Comparison of ENCODE assay signal across 8 cellular contexts in the genomic region with DNA sequence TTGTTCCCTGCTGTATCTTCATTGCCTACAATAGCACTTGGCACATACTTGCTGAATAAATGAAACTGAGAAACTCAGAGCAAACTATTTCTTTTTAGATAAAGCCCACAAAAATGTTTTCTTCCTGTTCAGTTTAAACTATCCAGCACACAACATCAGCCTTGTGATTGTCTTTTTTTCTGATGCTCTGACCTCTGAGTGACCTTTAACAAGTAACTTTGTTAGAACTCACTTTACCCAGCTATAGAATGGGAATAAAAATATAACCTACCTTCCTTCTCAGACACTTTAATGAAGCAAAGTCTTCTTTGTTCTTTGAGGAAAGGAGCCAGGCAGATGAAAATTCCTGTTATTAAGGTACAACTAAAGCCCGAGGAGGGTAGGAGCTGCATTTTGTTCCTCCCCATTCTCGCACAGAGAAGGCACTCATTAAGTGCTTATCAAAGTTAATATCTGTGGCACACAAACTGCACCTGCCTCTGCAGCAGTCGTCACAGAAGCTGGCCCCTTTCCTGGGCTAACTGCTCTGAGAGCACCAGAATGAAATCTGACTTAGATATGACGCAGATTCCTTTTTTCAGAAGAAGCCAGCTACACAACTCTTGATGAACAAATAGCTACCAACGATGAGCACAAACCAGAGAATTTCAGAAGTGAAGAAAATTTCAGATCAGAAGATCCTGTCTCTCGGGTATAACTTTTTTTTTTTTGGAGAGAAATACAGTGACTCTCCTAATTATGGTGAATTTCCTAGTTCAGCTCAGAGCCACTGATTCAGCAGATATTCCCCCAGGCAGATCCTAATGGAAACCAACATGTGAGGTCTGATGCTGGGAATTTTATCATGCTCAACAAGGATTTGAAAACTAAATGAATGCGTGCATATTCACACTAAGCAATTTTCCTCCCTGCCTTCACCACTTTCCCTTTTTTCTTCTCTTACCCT. TPM values are rescaled to one million over a fixed set of nuclear protein-coding genes. Genes with fewer than 3 reads are reported as not detected.
DNase-seq lines count a peak whose midpoint lies in the region; ATAC-seq and TF ChIP-seq lines count a peak whose summit lies in the region.

No MANE protein-coding gene starts in this region.

- H3K9me2 ChIP-seq in SK-N-SH, result no peaks in the 10 kb centered on the region

- H4K20me1 ChIP-seq in SK-N-SH (ENCODE audit: insufficient read depth), result no peaks in the 10 kb centered on the region

- no peak for TF ChIP-seq EP300 in SK-N-SH (IDR thresholded peaks at IDR 0.05; ENCODE audit: borderline replicate concordance in 1 of 2, low read depth in 1 of 2, low read length in 1 of 2)

- no peaks in the 10 kb centered on the region for H3K27me3 ChIP-seq in heart left ventricle
- H3K27me3 ChIP-seq in right atrium auricular region, result no peaks in the 10 kb centered on the region
- H3K27me3 ChIP-seq in SK-N-SH (ENCODE audit: insufficient read depth), result no peaks in the 10 kb centered on the region
- no peaks in the 10 kb centered on the region for H3K27me3 ChIP-seq in dorsolateral prefrontal cortex

- TF ChIP-seq CTCF in heart left ventricle (IDR thresholded peaks at IDR 0.05), result no peak
- no peak for TF ChIP-seq CTCF in right atrium auricular region (IDR thresholded peaks at IDR 0.05)
- no peak for TF ChIP-seq CTCF in SK-N-SH (IDR thresholded peaks at IDR 0.05)
- no peak for TF ChIP-seq CTCF in dorsolateral prefrontal cortex (IDR thresholded peaks at IDR 0.05 in 54 of 56, conservative IDR thresholded peaks at IDR 0.05 in 2 of 56; ENCODE audit: low read depth in 1 of 56, partially characterized antibody in 56 of 56)

- H3K4me3 ChIP-seq in heart left ventricle, result peak overlapping the region in 8 of 12 donors; percentile 4 to 43 (median 21)
- peak overlapping the region in 1 of 2 donors; percentile 14 for H3K4me3 ChIP-seq in right atrium auricular region
- H3K4me3 ChIP-seq in SK-N-SH (ENCODE audit: low read depth in 2 of 2, low read length in 1 of 2), result no peak overlapping the region
- peak overlapping the region in 19 of 59 donors; percentile 2 to 31 (median 15) for H3K4me3 ChIP-seq in dorsolateral prefrontal cortex

- no peak for TF ChIP-seq POLR2A in heart left ventricle (IDR thresholded peaks at IDR 0.05)

- intact Hi-C loops in heart left ventricle (cut with DNase I), result loop anchor here in 2 of 10 donors (5.0 to 10.0 kb wide), 2 partner anchors 38 to 60 kb away; no protein-coding TSS in a partner anchor
- intact Hi-C loops in dorsolateral prefrontal cortex (cut with DNase I), result no loop called here

- no peak overlapping the region for H3K4me2 ChIP-seq in SK-N-SH

- H3K36me3 ChIP-seq in heart left ventricle, result no peaks in the 10 kb centered on the region
- H3K36me3 ChIP-seq in right atrium auricular region, result no peaks in the 10 kb centered on the region
- no peaks in the 10 kb centered on the region for H3K36me3 ChIP-seq in SK-N-SH (replicated peaks in 1 of 2; ENCODE audit: control insufficient read depth in 1 of 2, insufficient read depth in 2 of 2, low read length in 1 of 2)

- TF ChIP-seq RAD21 in SK-N-SH (IDR thresholded peaks at IDR 0.05; ENCODE audit: low read length), result peak; percentile 21

- no peak overlapping the region for H3K9ac ChIP-seq in SK-N-SH

- POLR2A ChIA-PET in SK-N-SH (lab: Yijun Ruan, JAX), result interaction anchor here (0.6 kb wide), 1 partner anchor 403 kb away, joined by 4 read pairs; no protein-coding TSS in a partner anchor

- peaks cover 0 to 26% (median 5%) of the 10 kb centered on the region in 12 donors for H3K4me1 ChIP-seq in heart left ventricle
- peaks cover 0 to 11% of the 10 kb centered on the region in 2 donors for H3K4me1 ChIP-seq in right atrium auricular region
- peaks cover 0 to 11% of the 10 kb centered on the region in 2 experiments; a peak in 2 of 4 replicates for H3K4me1 ChIP-seq in SK-N-SH (ENCODE audit: control insufficient read depth in 1 of 2, insufficient read depth in 2 of 2, low read depth in 1 of 2, low read length in 1 of 2)

- ATAC-seq in heart left ventricle, result peak in 2 of 4 donors; percentile 26 to 54
- ATAC-seq in HG02623 (IDR thresholded peaks at IDR 0.05; ENCODE audit: unreplicated experiment), result no peak
- ATAC-seq in HG03565 (IDR thresholded peaks at IDR 0.05; ENCODE audit: unreplicated experiment), result no peak

- WGBS in heart left ventricle, 4 donors, result 62 to 70% (median 67%) methylated on average over 7 of the region's 7 CpGs
- WGBS in SK-N-SH (ENCODE audit: low lambda C conversion rate), result 46% methylated on average over 7 of the region's 7 CpGs

- H3K79me2 ChIP-seq in SK-N-SH (ENCODE audit: insufficient read depth), result no peaks in the 10 kb centered on the region

- H3F3A ChIP-seq in SK-N-SH (replicated peaks; ENCODE audit: insufficient read depth), result no peaks in the 10 kb centered on the region

- peak in 1 of 5 donors; percentile 22 for DNase-seq in heart left ventricle
- no peak for DNase-seq in right atrium auricular region (ENCODE audit: low spot score)
- peak; percentile 37 for DNase-seq in SK-N-SH
- no peak for DNase-seq in dorsolateral prefrontal cortex
- DNase-seq in stimulated activated CD4-positive, alpha-beta T cell treated with anti-CD3 and anti-CD28 coated beads, Interleukin-12 subunit alpha, Interleukin-12 subunit beta, amount 100 ng/mL, for 4 hours, result peak; percentile 31
- DNase-seq in NCI-H69 (lab: John Stamatoyannopoulos, UW), result no peak

- peak overlapping the region in 6 of 12 donors; percentile 5 to 82 (median 28) for H3K27ac ChIP-seq in heart left ventricle
- no peak overlapping the region for H3K27ac ChIP-seq in right atrium auricular region
- peak overlapping the region in 1 of 2 experiments; percentile 84; a peak in 2 of 4 replicates for H3K27ac ChIP-seq in SK-N-SH (ENCODE audit: low read depth in 2 of 2, low read length in 1 of 2)
- H3K27ac ChIP-seq in dorsolateral prefrontal cortex, result peak overlapping the region in 33 of 59 donors; percentile 8 to 77 (median 36)

- no peaks in the 10 kb centered on the region for H3K9me3 ChIP-seq in heart left ventricle
- H3K9me3 ChIP-seq in right atrium auricular region, result no peaks in the 10 kb centered on the region
- no peaks in the 10 kb centered on the region for H3K9me3 ChIP-seq in SK-N-SH

- H2AFZ ChIP-seq in SK-N-SH (ENCODE audit: low read depth), result no peak overlapping the region

- CTCF ChIA-PET in SK-N-SH (lab: Yijun Ruan, JAX), result interaction anchor here (0.7 to 2.6 kb wide), 4 partner anchors 10 to 328 kb away, joined by 3 to 11 read pairs (median 3); partner anchors contain the start of gene NR3C1

TF ChIP-seq in SK-N-SH, 30 proteins besides CTCF, POLR2A, EP300 and RAD21:
- TF ChIP-seq GATA2 (CRISPR knock-in tag; IDR thresholded peaks at IDR 0.05), result peak; percentile 56
- TF ChIP-seq MXI1 (IDR thresholded peaks at IDR 0.05; ENCODE audit: low read depth, low read length), result no peak
- TF ChIP-seq JUND (IDR thresholded peaks at IDR 0.05), result no peak
- TF ChIP-seq RCOR1 (IDR thresholded peaks at IDR 0.05; ENCODE audit: low read length), result peak; percentile 26

RNA-seq across cellular contexts. Expression of gene NR3C1, which starts 31.0 kb away (rescaled TPM):
- total RNA-seq in heart left ventricle (10 to 100 TPM; 29.6 to 73.7 (median 50.6) TPM), right atrium auricular region (10 to 100 TPM; 30.3 to 38.9 TPM), dorsolateral prefrontal cortex (100 to 1,000 TPM in 18 of 120 experiments, 10 to 100 TPM in 102; 56.9 to 114 (median 87.8) TPM)
- polyA plus RNA-seq in heart left ventricle (10 to 100 TPM; 10.4 to 21.5 TPM), SK-N-SH (2012; rRNA removed) (7.1 and 8.2 TPM in 2 replicates)
- polyA plus RNA-seq in SK-N-SH (2012; cell fraction: cytosol; rRNA removed), result 9.7 and 9.8 TPM in 2 replicates
- polyA plus RNA-seq in SK-N-SH (2012; cell fraction: nucleus; rRNA removed), result 4.2 and 8.9 TPM in 2 replicates

Comparison
In these comparisons a context has a peak if more than half of its experiments do, and no peak if none do; other contexts are left out.
1. DNase-seq: peak in SK-N-SH (single experiment) and stimulated activated CD4-positive, alpha-beta T cell treated with anti-CD3 and anti-CD28 coated beads, Interleukin-12 subunit alpha, Interleukin-12 subunit beta, amount 100 ng/mL, for 4 hours (single experiment); none in right atrium auricular region (single experiment), dorsolateral prefrontal cortex (0 of 10) and NCI-H69 (single experiment).
2. H3K27ac ChIP-seq: peak in dorsolateral prefrontal cortex (33 of 59); none in right atrium auricular region (0 of 2).
3. H3K4me3 ChIP-seq: peak in heart left ventricle (8 of 12); none in SK-N-SH (0 of 2).